Comparison of ENCODE assay signal across 8 cellular contexts in the genomic region with DNA sequence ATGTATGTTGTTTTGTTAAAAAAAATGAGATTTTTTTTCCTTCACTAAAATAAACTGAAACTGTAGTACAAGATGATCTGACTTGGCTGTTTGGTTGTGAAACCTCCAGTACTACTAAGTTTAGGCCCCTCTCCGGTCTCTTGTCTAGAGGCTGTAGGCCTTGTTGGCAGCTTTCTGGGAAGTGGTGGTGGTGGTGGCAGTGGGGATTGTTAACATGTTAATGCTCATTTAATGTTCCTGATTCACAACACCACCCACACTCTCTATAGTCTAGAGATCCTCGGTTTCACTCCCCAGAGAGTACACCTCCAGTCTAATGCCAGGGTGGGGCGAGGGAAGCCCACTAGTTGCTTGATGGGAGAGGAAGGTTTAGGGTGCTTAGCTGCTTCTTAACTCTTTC. TPM values are rescaled to one million over a fixed set of nuclear protein-coding genes. Genes with fewer than 3 reads are reported as not detected.
DNase-seq lines count a peak whose midpoint lies in the region; ATAC-seq, FAIRE-seq and TF ChIP-seq lines count a peak whose summit lies in the region.

No MANE protein-coding gene starts in this region.

- TF ChIP-seq CTCF in GM10248 (IDR thresholded peaks at IDR 0.05; ENCODE audit: control extremely low read depth, extremely low read depth, low read depth, missing control alignments): no peak

- peak overlapping the region; percentile 92 for H3K27ac Mint-ChIP-seq in T-helper 17 cell

- H3K9me3 ChIP-seq in T-helper 17 cell (ENCODE audit: control insufficient read depth, low read length, poor library complexity, severe bottlenecking): no peaks in the 10 kb centered on the region

- peak overlapping the region; percentile 87 for H3K4me3 Mint-ChIP-seq in T-helper 17 cell

- DNase-seq in GM18507 (ENCODE audit: extremely low spot score, insufficient read length, low read depth) (no peak), T-helper 17 cell (no peak), fibroblast of gingiva (ENCODE audit: low read depth) (peak; percentile 42), dermis blood vessel endothelial cell (no peak), GM10248 (ENCODE audit: extremely low spot score) (no peak), GM19238 (ENCODE audit: insufficient read length, low spot score) (no peak)
- DNase-seq in stimulated activated CD4-positive, alpha-beta T cell treated with anti-CD3 and anti-CD28 coated beads, Interleukin-4, amount 100 ng/mL, for 1 hour: peak; percentile 44

- peak; percentile 58 for ATAC-seq in T-helper 17 cell
- no peak for ATAC-seq in GM21723 (IDR thresholded peaks at IDR 0.05; ENCODE audit: unreplicated experiment)

- H3K27me3 Mint-ChIP-seq in T-helper 17 cell: no peaks in the 10 kb centered on the region

- peaks cover 51% of the 10 kb centered on the region for H3K4me1 Mint-ChIP-seq in T-helper 17 cell

- H3K36me3 Mint-ChIP-seq in T-helper 17 cell (ENCODE audit: low read depth): peaks cover 11% of the 10 kb centered on the region

- FAIRE-seq in GM18507 (lab: Jason Lieb, UNC): peak; percentile 52

- CTCF ChIA-PET in GM10248 (lab: Yijun Ruan, JAX): interaction anchor here (0.7 to 2.2 kb wide), 3 partner anchors 13 to 105 kb away, joined by 3 to 7 read pairs (median 3); no protein-coding TSS in a partner anchor

- POLR2A ChIA-PET in GM10248 (lab: Yijun Ruan, JAX): no interaction called here

RNA-seq across cellular contexts. Expression of gene STK4, which starts 24.1 kb away (rescaled TPM):
- 100 to 1,000 TPM; 271 to 280 TPM for total RNA-seq in T-helper 17 cell
- 24.4 and 26.2 TPM in 2 replicates for total RNA-seq in dermis blood vessel endothelial cell

RNA-seq across cellular contexts. Expression of gene TOMM34, which starts 30.2 kb away (rescaled TPM):
- total RNA-seq in T-helper 17 cell (1 to 10 TPM; 9.1 to 9.2 TPM), dermis blood vessel endothelial cell (16.8 and 22.2 TPM in 2 replicates)

Comparison
In these comparisons a context has a peak if more than half of its experiments do, and no peak if none do; other contexts are left out.
1. DNase-seq: peak in fibroblast of gingiva (single experiment) and stimulated activated CD4-positive, alpha-beta T cell treated with anti-CD3 and anti-CD28 coated beads, Interleukin-4, amount 100 ng/mL, for 1 hour (single experiment); none in GM18507 (single experiment), T-helper 17 cell (0 of 3), dermis blood vessel endothelial cell (single experiment), GM10248 (single experiment) and GM19238 (single experiment).
2. RNA of gene STK4, which starts 24.1 kb away (total RNA-seq): 271 to 280 TPM in T-helper 17 cell; 24.4 to 26.2 TPM in dermis blood vessel endothelial cell; every median in the first group is over 10 times any median in the second.